In genomic region chr10:43202657-43203490, GRCh38 we compare ENCODE assay signal across 8 cellular contexts.
DNase-seq lines count a peak whose midpoint lies in the region; ATAC-seq and TF ChIP-seq lines count a peak whose summit lies in the region.

No MANE protein-coding gene starts in this region.

- H3K4me1 ChIP-seq in BLaER1 (peaks cover 28% of the 10 kb centered on the region), neutrophil (ENCODE audit: control insufficient read depth in 1 of 2, insufficient read depth in 1 of 2, low read depth in 1 of 2, low read length in 1 of 2) (peaks cover 12 to 24% of the 10 kb centered on the region in 2 experiments)

- H3K36me3 ChIP-seq in BLaER1 (peaks cover 8% of the 10 kb centered on the region; the same call in 1 of the 2 replicates), H7 (replicated peaks; ENCODE audit: control insufficient read depth, insufficient read depth, low read length) (peaks cover 25% of the 10 kb centered on the region), neutrophil (peaks cover 20% of the 10 kb centered on the region)

- ATAC-seq in HG03469 (IDR thresholded peaks at IDR 0.05; ENCODE audit: unreplicated experiment): no peak
- no peak for ATAC-seq in GM18861 (IDR thresholded peaks at IDR 0.05; ENCODE audit: unreplicated experiment)

- peak overlapping the region; percentile 98 for H3K4me2 ChIP-seq in BLaER1

- TF ChIP-seq CTCF in neutrophil (IDR thresholded peaks at IDR 0.05): no peak

- H3K9ac ChIP-seq in BLaER1: no peak overlapping the region

- no peak for TF ChIP-seq POLR2A in erythroblast (IDR thresholded peaks at IDR 0.05; ENCODE audit: low read length)

- H3K27me3 ChIP-seq in BLaER1 (no peaks in the 10 kb centered on the region), H7 (ENCODE audit: control insufficient read depth, insufficient read depth, low read length) (no peaks in the 10 kb centered on the region), neutrophil (no peaks in the 10 kb centered on the region)

- no peaks in the 10 kb centered on the region for H4K20me1 ChIP-seq in BLaER1

- H3K27ac ChIP-seq in BLaER1 (no peak overlapping the region), neutrophil (peak overlapping the region; percentile 71)

- DNase-seq in H7: peak; percentile 99
- peak; percentile 62 for DNase-seq in activated CD4-positive, alpha-beta T cell treated with anti-CD3 and anti-CD28 coated beads for 48 hours
- DNase-seq in erythroblast (lab: John Stamatoyannopoulos, UW): peak; percentile 51 to 59
- no peak for DNase-seq in GM19238 (ENCODE audit: insufficient read length, low spot score)

- H3K9me3 ChIP-seq in BLaER1: no peaks in the 10 kb centered on the region
- no peaks in the 10 kb centered on the region for H3K9me3 ChIP-seq in neutrophil

- peak overlapping the region; percentile 65 for H3K4me3 ChIP-seq in BLaER1
- H3K4me3 ChIP-seq in H7 (ENCODE audit: insufficient read depth, low read depth, low read length): peak overlapping the region; percentile 97
- peak overlapping the region; percentile 65 to 84 for H3K4me3 ChIP-seq in neutrophil (ENCODE audit: low read depth in 1 of 2, low read length in 1 of 2)
